ENCODE assay signal across 1 cellular context in the genomic region with DNA sequence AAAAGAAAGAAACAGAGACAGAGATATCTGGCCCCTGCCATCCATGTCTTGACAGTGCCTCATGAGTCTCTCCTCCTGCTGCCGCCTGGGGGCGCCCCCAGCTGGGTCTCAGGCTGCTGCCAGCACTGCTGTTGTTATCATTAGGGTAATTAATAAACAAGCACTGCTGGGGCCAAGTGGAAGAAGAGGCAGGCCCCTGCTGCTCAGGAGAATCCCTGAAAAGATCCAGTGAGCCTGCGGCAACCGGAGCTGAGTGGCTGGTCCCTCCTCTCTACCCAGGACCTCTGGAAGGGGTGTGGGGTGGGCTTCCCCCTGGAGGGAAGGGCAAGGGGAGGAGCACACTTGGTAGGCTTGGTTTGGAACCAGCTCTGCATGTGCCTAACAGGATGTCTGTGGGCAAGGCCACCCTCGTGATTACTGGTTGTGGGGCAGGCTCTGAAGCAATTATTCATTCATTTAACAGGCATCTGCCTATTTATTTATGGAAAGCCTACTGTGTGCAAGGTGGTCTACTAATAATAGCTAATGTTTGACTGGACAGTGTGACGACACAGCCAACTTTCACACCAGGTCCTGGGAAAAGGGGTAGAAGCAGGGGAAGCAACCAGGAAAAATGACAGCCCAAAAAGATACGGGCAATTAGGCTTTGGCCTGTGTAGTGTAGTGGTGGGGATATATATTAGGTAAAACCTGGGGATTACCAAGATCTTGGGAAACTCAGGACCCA.
TF ChIP-seq lines count a peak whose summit lies in the region.

No MANE protein-coding gene starts in this region.

TF ChIP-seq in IMR-90, 13 proteins besides CTCF, POLR2A, EP300 and RAD21:
- no peak for TF ChIP-seq MXI1 (IDR thresholded peaks at IDR 0.05; ENCODE audit: borderline replicate concordance, low read depth, low read length)
- TF ChIP-seq NFE2L2 (IDR thresholded peaks at IDR 0.05; ENCODE audit: low read depth, low read length), result no peak
- TF ChIP-seq RCOR1 (IDR thresholded peaks at IDR 0.05; ENCODE audit: insufficient replicate concordance, low read length), result no peak
- peak; percentile 75 for TF ChIP-seq SMC3 (IDR thresholded peaks at IDR 0.05; ENCODE audit: low read depth, low read length)
- TF ChIP-seq MAFK (IDR thresholded peaks at IDR 0.05; ENCODE audit: low read depth, low read length), result no peak
- TF ChIP-seq ELK1 (IDR thresholded peaks at IDR 0.05; ENCODE audit: borderline replicate concordance, low read depth, low read length), result no peak
- TF ChIP-seq USF2 (IDR thresholded peaks at IDR 0.05; ENCODE audit: low read depth, low read length), result no peak
- TF ChIP-seq MAZ (IDR thresholded peaks at IDR 0.05; ENCODE audit: borderline replicate concordance, low read depth, low read length), result peak; percentile 62; the same call in 1 of the 2 replicates
- TF ChIP-seq CHD1 (IDR thresholded peaks at IDR 0.05; ENCODE audit: low read depth, low read length), result no peak
- TF ChIP-seq RFX5 (IDR thresholded peaks at IDR 0.05; ENCODE audit: low read depth, low read length), result no peak
- no peak for TF ChIP-seq FOS (IDR thresholded peaks at IDR 0.05; ENCODE audit: low read depth, low read length)
- peak; percentile 13; the same call in 1 of the 2 replicates for TF ChIP-seq BHLHE40 (IDR thresholded peaks at IDR 0.05; ENCODE audit: low read depth, low read length)
- no peak for TF ChIP-seq CEBPB (IDR thresholded peaks at IDR 0.05; ENCODE audit: low read depth, low read length)
